Comparison of ENCODE assay signal across 8 cellular contexts in the genomic region with DNA sequence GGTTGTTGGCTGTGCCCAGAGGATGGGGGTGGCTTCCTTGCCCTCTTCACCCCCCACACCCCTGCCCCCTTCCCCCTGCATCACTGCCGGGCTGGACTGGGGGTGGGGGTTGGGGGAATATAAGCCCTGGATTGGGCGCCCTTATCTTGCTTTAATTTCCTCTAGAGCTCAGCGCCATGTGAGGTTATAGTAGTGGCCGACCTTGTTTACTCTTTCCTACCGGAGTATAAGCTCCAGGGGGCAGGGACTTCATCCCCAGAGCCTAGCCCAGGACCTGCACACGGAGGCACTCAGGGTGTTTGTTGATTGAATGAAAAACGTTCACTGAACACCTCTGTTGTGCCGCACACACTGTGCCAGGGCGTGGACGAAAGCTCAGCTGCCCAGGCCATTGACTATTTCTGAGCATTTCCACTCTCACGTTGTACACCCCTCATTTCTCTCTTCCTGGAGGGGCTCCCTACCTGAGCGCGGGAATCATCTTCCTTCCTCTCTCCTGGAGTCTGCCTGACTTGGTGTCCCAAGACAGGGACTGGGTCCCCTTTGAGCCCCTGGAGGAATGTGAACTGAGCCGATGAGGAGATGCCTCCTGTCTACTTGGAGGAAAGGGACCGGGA. TPM values are rescaled to one million over a fixed set of nuclear protein-coding genes. Genes with fewer than 3 reads are reported as not detected.
A peak's percentile ranks its signal among the peaks of the same experiment; 100 is the strongest.
DNase-seq lines count a peak whose midpoint lies in the region; ATAC-seq and TF ChIP-seq lines count a peak whose summit lies in the region.

No MANE protein-coding gene starts in this region.

- ATAC-seq in RWPE2 (ENCODE audit: low read depth) = peak; percentile 4; the same call in 1 of the 3 replicates
- ATAC-seq in GM19397 (IDR thresholded peaks at IDR 0.05; ENCODE audit: unreplicated experiment) = no peak
- ATAC-seq in HG03039 (IDR thresholded peaks at IDR 0.05; ENCODE audit: unreplicated experiment) = no peak

- WGBS in sigmoid colon, 2 donors = 38 to 50% methylated on average over 15 of the region's 15 CpGs

- intact Hi-C loops in sigmoid colon (cut with DNase I) = loop anchor here (1.0 to 5.0 kb wide), 4 partner anchors 84 to 162 kb away; a partner anchor contains a TSS

- DNase-seq in GM12864 (ENCODE audit: low read depth) (no peak), RWPE2 (ENCODE audit: low spot score) (no peak), fibroblast of the aortic adventitia (ENCODE audit: low read depth) (no peak), sigmoid colon (no peak), NCI-H226 (no peak), glomerular visceral epithelial cell (ENCODE audit: extremely low spot score) (no peak)

- no peak for TF ChIP-seq POLR2A in sigmoid colon (IDR thresholded peaks at IDR 0.05)

- H3K4me3 ChIP-seq in GM12864 (ENCODE audit: low read depth, low read length) (peak overlapping the region; percentile 48), RWPE2 (ENCODE audit: severe bottlenecking) (peak overlapping the region; percentile 15), fibroblast of the aortic adventitia (ENCODE audit: low read depth, low read length) (peak overlapping the region; percentile 61), sigmoid colon (peak overlapping the region in 3 of 4 donors; percentile 37 to 45 (median 42))

- H3K27ac ChIP-seq in RWPE2 (ENCODE audit: poor library complexity, severe bottlenecking) (no peak overlapping the region), sigmoid colon (no peak overlapping the region)

- H3K4me1 ChIP-seq in RWPE2 (ENCODE audit: insufficient read depth, poor library complexity, severe bottlenecking) (no peaks in the 10 kb centered on the region), sigmoid colon (peaks cover 0 to 7% (median 5%) of the 10 kb centered on the region in 4 donors)

- H3K27me3 ChIP-seq in RWPE2 (ENCODE audit: insufficient read depth, poor library complexity, severe bottlenecking) (peaks cover 21% of the 10 kb centered on the region), sigmoid colon (peaks cover 2 to 19% (median 16%) of the 10 kb centered on the region in 3 donors)

- no peak for TF ChIP-seq CTCF in GM12864 (IDR thresholded peaks at IDR 0.05; ENCODE audit: low read depth, low read length, missing control alignments)
- TF ChIP-seq CTCF in RWPE2 (IDR thresholded peaks at IDR 0.05; ENCODE audit: poor library complexity, severe bottlenecking) = no peak
- TF ChIP-seq CTCF in fibroblast of the aortic adventitia (IDR thresholded peaks at IDR 0.05; ENCODE audit: insufficient read depth, low read length) = no peak
- TF ChIP-seq CTCF in sigmoid colon (IDR thresholded peaks at IDR 0.05) = no peak

- H3K36me3 ChIP-seq in RWPE2 (ENCODE audit: low read depth) = no peaks in the 10 kb centered on the region
- no peaks in the 10 kb centered on the region for H3K36me3 ChIP-seq in sigmoid colon

- H3K9me3 ChIP-seq in RWPE2 (ENCODE audit: severe bottlenecking) (no peaks in the 10 kb centered on the region), sigmoid colon (no peaks in the 10 kb centered on the region)

- TF ChIP-seq EP300 in sigmoid colon (IDR thresholded peaks at IDR 0.05) = no peak

RNA-seq across cellular contexts. Expression of a gene that starts 9.3 kb away (rescaled TPM):
- not detected in 2 replicates for total RNA-seq in fibroblast of the aortic adventitia (ENCODE audit: low replicate concordance)
- total RNA-seq in sigmoid colon = not detected
- not detected for polyA plus RNA-seq in sigmoid colon

RNA-seq across cellular contexts. Expression of a gene that starts 50.7 kb away (rescaled TPM):
- total RNA-seq in fibroblast of the aortic adventitia (ENCODE audit: low replicate concordance) (not detected in 2 replicates), sigmoid colon (1 to 10 TPM in 1 of 4 donors, under 1 TPM in 1, not detected in 2; 0.36 to 2.2 TPM)
- polyA plus RNA-seq in sigmoid colon = 10 to 100 TPM; 18.5 to 20.4 (median 20.0) TPM
